Comparison of ENCODE assay signal across 7 cellular contexts in the genomic region with DNA sequence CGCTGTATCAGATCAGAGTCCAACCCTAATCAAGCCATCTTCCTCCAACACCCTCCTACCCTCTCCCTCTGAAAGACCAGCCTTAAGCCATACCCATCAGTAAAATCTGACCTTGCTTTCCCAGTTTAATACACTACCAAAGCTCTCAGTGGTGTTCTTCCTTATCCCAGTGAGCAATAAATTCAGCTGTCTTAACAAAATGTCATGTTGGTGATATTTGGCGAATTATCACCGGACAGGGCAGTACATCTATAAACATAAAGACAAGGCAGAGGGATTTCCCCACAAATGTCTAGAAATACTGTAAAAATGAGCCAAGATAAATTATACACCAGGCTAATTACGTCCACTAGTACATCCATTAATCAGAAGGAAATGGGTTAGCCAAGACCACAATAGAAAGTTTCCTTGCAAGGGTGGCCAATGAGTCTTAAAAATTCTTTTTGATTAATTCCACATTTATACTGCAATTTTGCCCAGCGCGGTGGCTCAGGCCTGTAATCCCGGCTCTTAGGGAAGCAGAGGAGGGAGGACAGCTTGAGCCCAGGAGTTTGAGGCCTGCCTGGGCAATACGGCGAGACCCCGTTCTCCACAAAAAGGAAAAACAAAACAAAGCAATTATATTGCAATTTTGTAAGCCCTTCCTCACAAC. TPM values are rescaled to one million over a fixed set of nuclear protein-coding genes. Genes with fewer than 3 reads are reported as not detected.
DNase-seq lines count a peak whose midpoint lies in the region; ATAC-seq and TF ChIP-seq lines count a peak whose summit lies in the region.

No MANE protein-coding gene starts in this region.

- DNase-seq in HL-60 (ENCODE audit: low read depth in 1 of 2, low spot score in 1 of 2), result no peak
- DNase-seq in activated T-helper 1 cell treated with anti-CD3 and anti-CD28 coated beads, Interleukin-12 subunit alpha, Interleukin-12 subunit beta, Interleukin-2, Interleukin-4 antibody, amounts not matched to agents 30 ng/mL and 10 ng/mL and 1 ng/mL, durations not matched to agents 14 hours and 24 hours and 36 hours (ENCODE audit: low spot score), result no peak
- DNase-seq in stimulated activated naive B cell treated with anti-CD40 and anti-IgM and Interleukin-4, amounts not matched to agents 10 μg/mL and 1 μg/mL and 100 μg/mL, for 72 hours, result no peak
- DNase-seq in HuH-7.5 (ENCODE audit: low spot score), result no peak

- peaks cover 23% of the 10 kb centered on the region for H3K36me3 Mint-ChIP-seq in activated T-helper 1 cell treated with anti-CD3 and anti-CD28 coated beads, Interleukin-12 subunit alpha, Interleukin-12 subunit beta, Interleukin-2, Interleukin-4 antibody, amounts not matched to agents 30 ng/mL and 10 ng/mL and 1 ng/mL, durations not matched to agents 14 hours and 24 hours and 36 hours (ENCODE audit: low read depth)
- H3K36me3 Mint-ChIP-seq in stimulated activated naive B cell treated with anti-CD40 and anti-IgM and Interleukin-4, amounts not matched to agents 10 μg/mL and 1 μg/mL and 100 μg/mL, for 72 hours, result peaks cover 7 to 17% of the 10 kb centered on the region in 2 donors

- ATAC-seq in stimulated activated naive B cell treated with anti-CD40 and anti-IgM and Interleukin-4, amounts not matched to agents 10 μg/mL and 1 μg/mL and 100 μg/mL, for 72 hours (replicated peaks), result no peak
- ATAC-seq in HG03571 (IDR thresholded peaks at IDR 0.05; ENCODE audit: unreplicated experiment) (no peak), GM18520 (IDR thresholded peaks at IDR 0.05; ENCODE audit: unreplicated experiment) (no peak)

- peak overlapping the region; percentile 90 for H3K4me3 Mint-ChIP-seq in activated T-helper 1 cell treated with anti-CD3 and anti-CD28 coated beads, Interleukin-12 subunit alpha, Interleukin-12 subunit beta, Interleukin-2, Interleukin-4 antibody, amounts not matched to agents 30 ng/mL and 10 ng/mL and 1 ng/mL, durations not matched to agents 14 hours and 24 hours and 36 hours
- peak overlapping the region; percentile 86 to 90 for H3K4me3 Mint-ChIP-seq in stimulated activated naive B cell treated with anti-CD40 and anti-IgM and Interleukin-4, amounts not matched to agents 10 μg/mL and 1 μg/mL and 100 μg/mL, for 72 hours

- intact Hi-C loops in activated T-helper 1 cell treated with anti-CD3 and anti-CD28 coated beads, Interleukin-12 subunit alpha, Interleukin-12 subunit beta, Interleukin-2, Interleukin-4 antibody, amounts not matched to agents 30 ng/mL and 10 ng/mL and 1 ng/mL, durations not matched to agents 14 hours and 24 hours and 36 hours (cut with micrococcal nuclease), result loop anchor here (10.0 kb wide), 1 partner anchor 324 kb away; no protein-coding TSS in a partner anchor

- peak overlapping the region; percentile 61 for H3K4me3 ChIP-seq in HL-60 (replicated peaks; ENCODE audit: insufficient read depth, low read length)
- peak overlapping the region; percentile 69 for H3K4me3 ChIP-seq in iPS-18c (ENCODE audit: insufficient read depth, low read depth, low read length)

- peak overlapping the region; percentile 75 for H3K27ac ChIP-seq in HL-60 (replicated peaks)

- H3K9me3 Mint-ChIP-seq in activated T-helper 1 cell treated with anti-CD3 and anti-CD28 coated beads, Interleukin-12 subunit alpha, Interleukin-12 subunit beta, Interleukin-2, Interleukin-4 antibody, amounts not matched to agents 30 ng/mL and 10 ng/mL and 1 ng/mL, durations not matched to agents 14 hours and 24 hours and 36 hours, result no peaks in the 10 kb centered on the region
- H3K9me3 Mint-ChIP-seq in stimulated activated naive B cell treated with anti-CD40 and anti-IgM and Interleukin-4, amounts not matched to agents 10 μg/mL and 1 μg/mL and 100 μg/mL, for 72 hours, result no peaks in the 10 kb centered on the region

- H3K27ac Mint-ChIP-seq in activated T-helper 1 cell treated with anti-CD3 and anti-CD28 coated beads, Interleukin-12 subunit alpha, Interleukin-12 subunit beta, Interleukin-2, Interleukin-4 antibody, amounts not matched to agents 30 ng/mL and 10 ng/mL and 1 ng/mL, durations not matched to agents 14 hours and 24 hours and 36 hours, result peak overlapping the region; percentile 79
- peak overlapping the region; percentile 95 for H3K27ac Mint-ChIP-seq in stimulated activated naive B cell treated with anti-CD40 and anti-IgM and Interleukin-4, amounts not matched to agents 10 μg/mL and 1 μg/mL and 100 μg/mL, for 72 hours

- no peaks in the 10 kb centered on the region for H3K27me3 Mint-ChIP-seq in activated T-helper 1 cell treated with anti-CD3 and anti-CD28 coated beads, Interleukin-12 subunit alpha, Interleukin-12 subunit beta, Interleukin-2, Interleukin-4 antibody, amounts not matched to agents 30 ng/mL and 10 ng/mL and 1 ng/mL, durations not matched to agents 14 hours and 24 hours and 36 hours (ENCODE audit: insufficient read depth)
- no peaks in the 10 kb centered on the region for H3K27me3 Mint-ChIP-seq in stimulated activated naive B cell treated with anti-CD40 and anti-IgM and Interleukin-4, amounts not matched to agents 10 μg/mL and 1 μg/mL and 100 μg/mL, for 72 hours

- H3K27me3 ChIP-seq in HL-60 (ENCODE audit: insufficient read depth, poor library complexity, severe bottlenecking), result no peaks in the 10 kb centered on the region

- no peak for TF ChIP-seq CTCF in HL-60 (IDR thresholded peaks at IDR 0.05; ENCODE audit: insufficient read depth, low read length)

- peaks cover 42% of the 10 kb centered on the region for H3K4me1 Mint-ChIP-seq in activated T-helper 1 cell treated with anti-CD3 and anti-CD28 coated beads, Interleukin-12 subunit alpha, Interleukin-12 subunit beta, Interleukin-2, Interleukin-4 antibody, amounts not matched to agents 30 ng/mL and 10 ng/mL and 1 ng/mL, durations not matched to agents 14 hours and 24 hours and 36 hours (ENCODE audit: low read depth)
- H3K4me1 Mint-ChIP-seq in stimulated activated naive B cell treated with anti-CD40 and anti-IgM and Interleukin-4, amounts not matched to agents 10 μg/mL and 1 μg/mL and 100 μg/mL, for 72 hours, result peaks cover 19 to 46% of the 10 kb centered on the region in 2 donors

- no peaks in the 10 kb centered on the region for H3K9me3 ChIP-seq in iPS-18c (ENCODE audit: control insufficient read depth, insufficient read depth, low read length)

RNA-seq across cellular contexts. Expression of a gene that starts 0.9 kb away (rescaled TPM):
- total RNA-seq in activated T-helper 1 cell treated with anti-CD3 and anti-CD28 coated beads, Interleukin-12 subunit alpha, Interleukin-12 subunit beta, Interleukin-2, Interleukin-4 antibody, amounts not matched to agents 30 ng/mL and 10 ng/mL and 1 ng/mL, durations not matched to agents 14 hours and 24 hours and 36 hours, result 24.6 and 24.7 TPM in 2 replicates

RNA-seq across cellular contexts. Expression of a gene that starts 1.1 kb away (rescaled TPM):
- 34.7 and 38.6 TPM in 2 replicates for total RNA-seq in activated T-helper 1 cell treated with anti-CD3 and anti-CD28 coated beads, Interleukin-12 subunit alpha, Interleukin-12 subunit beta, Interleukin-2, Interleukin-4 antibody, amounts not matched to agents 30 ng/mL and 10 ng/mL and 1 ng/mL, durations not matched to agents 14 hours and 24 hours and 36 hours
